In the genomic region with DNA sequence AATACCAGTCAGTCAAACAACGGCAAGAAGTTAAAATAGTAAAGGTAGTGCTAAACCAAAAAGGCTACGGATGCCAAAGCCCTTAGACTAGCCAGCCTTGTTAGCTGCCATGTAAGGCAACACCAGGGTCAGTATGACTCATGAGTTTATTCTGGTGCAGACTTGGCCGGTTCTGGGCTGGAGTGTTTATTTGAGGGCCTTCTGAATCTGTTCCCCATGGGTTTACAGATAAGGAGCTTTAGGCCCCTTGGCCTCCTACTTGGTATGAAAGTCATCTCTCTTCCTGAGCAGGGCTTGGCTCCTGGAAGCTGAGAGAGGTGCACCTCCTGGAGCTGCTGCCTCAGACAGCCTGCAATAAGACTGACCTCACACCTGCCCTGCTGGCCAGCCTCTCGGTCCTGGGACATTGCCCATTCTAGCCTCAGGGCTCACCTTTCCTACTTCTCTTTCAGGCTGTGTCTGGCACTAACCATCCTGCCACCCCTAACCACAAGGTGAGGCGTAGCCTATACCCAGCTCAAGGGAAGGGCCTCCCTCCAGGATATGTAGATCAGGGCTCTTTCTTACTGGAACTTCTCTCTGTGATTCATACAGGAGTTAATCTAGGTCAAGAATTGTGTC, we compare ENCODE assay signal across 10 cellular contexts. TPM values are rescaled to one million over a fixed set of nuclear protein-coding genes. Genes with fewer than 3 reads are reported as not detected.
A peak's percentile ranks its signal among the peaks of the same experiment; 100 is the strongest.
DNase-seq lines count a peak whose midpoint lies in the region; ATAC-seq, FAIRE-seq and TF ChIP-seq lines count a peak whose summit lies in the region.
"Had no signal": no experiment of that assay in that cellular context is flagged by ENCODE, and none has a peak within 500 bp of the region (broad histone marks: within the 10 kb centered on the region; RNA-seq: fewer than 3 reads in every experiment).

No MANE protein-coding gene starts in this region.

- CTCF ChIA-PET in activated CD4-positive, alpha-beta T cell treated with anti-CD3 and anti-CD28 coated beads, Interleukin-2, amount 10 ng/mL, durations not matched to agents 7 days and 5 days (lab: Charles Lee), result interaction anchor here (0.6 kb wide), 1 partner anchor 22 kb away, joined by 5 read pairs; no protein-coding TSS in a partner anchor

- no peak for ATAC-seq in HG02938 (IDR thresholded peaks at IDR 0.05; ENCODE audit: unreplicated experiment)

- no peak overlapping the region for H3K4me3 Mint-ChIP-seq in activated CD4-positive, alpha-beta T cell treated with anti-CD3 and anti-CD28 coated beads, Interleukin-2, amount 10 ng/mL, durations not matched to agents 7 days and 5 days
- H3K4me3 Mint-ChIP-seq: type B pancreatic cell had no signal

- H3K9me3 ChIP-seq in thyroid gland (no peaks in the 10 kb centered on the region), small intestine (ENCODE audit: control insufficient read depth, low read depth) (no peaks in the 10 kb centered on the region)

- POLR2A ChIA-PET in activated CD4-positive, alpha-beta T cell treated with anti-CD3 and anti-CD28 coated beads, Interleukin-2, amount 10 ng/mL, durations not matched to agents 7 days and 5 days (lab: Charles Lee), result no interaction called here

- H3K27ac ChIP-seq in thyroid gland (peak overlapping the region; percentile 22 to 44 (median 40)), small intestine (ENCODE audit: low read depth in 1 of 2, low read length in 1 of 2) (peak overlapping the region in 1 of 2 donors; percentile 41)

- H3K4me3 ChIP-seq in thyroid gland (replicated peaks in 1 of 3), result no peak overlapping the region
- no peak overlapping the region for H3K4me3 ChIP-seq in small intestine (ENCODE audit: low read depth in 1 of 2, low read length in 2 of 2)

- H3K4me1 ChIP-seq in thyroid gland (peaks cover 0 to 14% of the 10 kb centered on the region in 2 donors), small intestine (ENCODE audit: control insufficient read depth in 2 of 2, insufficient read depth in 1 of 2, low read depth in 1 of 2, low read length in 1 of 2) (no peaks in the 10 kb centered on the region)

- WGBS in thyroid gland, 2 donors, result 39 to 57% methylated on average over 4 to 5 of the region's 5 CpGs
- 48 to 58% (median 57%) methylated on average over 5 of the region's 5 CpGs for whole genome bisulfite sequencing in small intestine, 3 donors

- H3K36me3 ChIP-seq in thyroid gland (no peaks in the 10 kb centered on the region), small intestine (ENCODE audit: control insufficient read depth in 2 of 2, insufficient read depth in 2 of 2, low read length in 2 of 2) (no peaks in the 10 kb centered on the region)

- TF ChIP-seq CTCF in thyroid gland (IDR thresholded peaks at IDR 0.05), result no peak

- H3K9me3 Mint-ChIP-seq in activated CD4-positive, alpha-beta T cell treated with anti-CD3 and anti-CD28 coated beads, Interleukin-2, amount 10 ng/mL, durations not matched to agents 7 days and 5 days, result peaks cover 4% of the 10 kb centered on the region
- H3K9me3 Mint-ChIP-seq: type B pancreatic cell had no signal

- TF ChIP-seq POLR2A in thyroid gland (IDR thresholded peaks at IDR 0.05), result no peak

- peaks cover 14% of the 10 kb centered on the region for H3K4me1 Mint-ChIP-seq in activated CD4-positive, alpha-beta T cell treated with anti-CD3 and anti-CD28 coated beads, Interleukin-2, amount 10 ng/mL, durations not matched to agents 7 days and 5 days

- no peaks in the 10 kb centered on the region for H3K27me3 ChIP-seq in thyroid gland
- peaks cover 0 to 3% of the 10 kb centered on the region in 2 donors for H3K27me3 ChIP-seq in small intestine (ENCODE audit: control insufficient read depth in 2 of 2, insufficient read depth in 2 of 2, low read length in 2 of 2)

- H3K27me3 Mint-ChIP-seq in activated CD4-positive, alpha-beta T cell treated with anti-CD3 and anti-CD28 coated beads, Interleukin-2, amount 10 ng/mL, durations not matched to agents 7 days and 5 days, result peaks cover 37% of the 10 kb centered on the region

- H3K36me3 Mint-ChIP-seq in activated CD4-positive, alpha-beta T cell treated with anti-CD3 and anti-CD28 coated beads, Interleukin-2, amount 10 ng/mL, durations not matched to agents 7 days and 5 days (ENCODE audit: low read depth), result peaks cover 3% of the 10 kb centered on the region
- H3K36me3 Mint-ChIP-seq: type B pancreatic cell had no signal

- DNase-seq in HCEC 1CT (peak; percentile 66), amniotic epithelial cell (ENCODE audit: low read depth) (peak; percentile 88), hepatic stellate cell (ENCODE audit: low spot score) (peak; percentile 89), thyroid gland (peak; percentile 71 to 78), NCI-H510A treated with DMSO at 0.1 percent for 48 hours (lab: John Stamatoyannopoulos, UW) (no peak), small intestine (no peak)
- DNase-seq in activated CD4-positive, alpha-beta T cell treated with anti-CD3 and anti-CD28 coated beads, Interleukin-2, amount 10 ng/mL, durations not matched to agents 7 days and 5 days, result no peak

- no peak overlapping the region for H3K27ac Mint-ChIP-seq in activated CD4-positive, alpha-beta T cell treated with anti-CD3 and anti-CD28 coated beads, Interleukin-2, amount 10 ng/mL, durations not matched to agents 7 days and 5 days
- H3K27ac Mint-ChIP-seq: type B pancreatic cell had no signal

- no peak for FAIRE-seq in small intestine (lab: Jason Lieb, UNC)

- intact Hi-C loops in thyroid gland (cut with DNase I), result no loop called here

RNA-seq across cellular contexts. Expression of a gene that starts 10.4 kb away (rescaled TPM):
- not detected for total RNA-seq in thyroid gland
- not detected for total RNA-seq in activated CD4-positive, alpha-beta T cell treated with anti-CD3 and anti-CD28 coated beads, Interleukin-2, amount 10 ng/mL, durations not matched to agents 7 days and 5 days
- not detected for polyA plus RNA-seq in small intestine
- total RNA-seq: NCI-H460 had no signal

RNA-seq across cellular contexts. Expression of a gene that starts 47.6 kb away (rescaled TPM):
- total RNA-seq in thyroid gland, result 1 to 10 TPM; 6.0 to 8.6 (median 6.9) TPM
- 10 to 100 TPM; 18.4 to 20.4 TPM for total RNA-seq in activated CD4-positive, alpha-beta T cell treated with anti-CD3 and anti-CD28 coated beads, Interleukin-2, amount 10 ng/mL, durations not matched to agents 7 days and 5 days
- polyA plus RNA-seq in small intestine, result 10 to 100 TPM in 1 of 3 donors, 1 to 10 TPM in 2; 2.7 to 18.6 (median 7.6) TPM

Comparison
In these comparisons a context has a peak if more than half of its experiments do, and no peak if none do; other contexts are left out.
1. DNase-seq: peak in HCEC 1CT (single experiment), amniotic epithelial cell (single experiment), hepatic stellate cell (single experiment) and thyroid gland (2 of 2); none in activated CD4-positive, alpha-beta T cell treated with anti-CD3 and anti-CD28 coated beads, Interleukin-2, amount 10 ng/mL, durations not matched to agents 7 days and 5 days (single experiment), NCI-H510A treated with DMSO at 0.1 percent for 48 hours (single experiment) and small intestine (single experiment).